14 cellular contexts compared by ENCODE assay signal in the genomic region with DNA sequence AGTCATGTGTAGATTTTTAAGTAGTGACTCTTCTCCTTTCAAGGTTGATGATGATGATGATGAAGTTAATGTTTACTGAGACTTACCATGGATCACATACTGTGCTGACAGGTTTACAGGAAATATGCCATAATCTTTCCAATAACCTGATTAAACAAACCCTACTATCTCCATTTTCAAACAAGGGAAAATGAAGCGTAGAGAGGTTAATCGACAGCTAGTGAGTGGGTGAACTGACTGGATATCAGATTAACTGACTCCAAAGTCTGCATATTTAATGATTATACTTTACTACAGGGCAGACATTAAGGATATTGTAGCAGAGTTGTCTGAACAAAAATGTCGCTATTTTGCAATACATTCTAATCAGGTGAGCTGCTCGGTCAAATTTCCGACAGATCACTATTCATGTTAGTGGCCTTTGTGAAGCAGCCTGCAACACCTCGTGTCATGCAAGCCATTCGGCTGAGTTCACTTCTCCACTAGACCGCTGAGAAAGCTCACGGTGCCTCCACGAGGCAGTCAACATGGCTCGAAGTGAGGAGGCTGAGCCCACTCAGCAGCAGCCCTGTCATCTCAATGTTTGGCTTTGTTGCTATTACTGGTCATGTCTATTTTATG.
DNase-seq lines count a peak whose midpoint lies in the region; ATAC-seq, FAIRE-seq and TF ChIP-seq lines count a peak whose summit lies in the region.
"Had no signal": no experiment of that assay in that cellular context is flagged by ENCODE, and none has a peak within 500 bp of the region (broad histone marks: within the 10 kb centered on the region; RNA-seq: fewer than 3 reads in every experiment).

No MANE protein-coding gene starts in this region.

- DNase-seq in right lobe of liver (peak in 1 of 3 donors; percentile 60), HepG2 (ENCODE audit: low spot score) (no peak), mesothelial cell of epicardium (ENCODE audit: low spot score in 2 of 2, unreplicated experiment in 2 of 2) (no peak), RKO (ENCODE audit: low spot score) (no peak), OCI-M1 (lab: John Stamatoyannopoulos, UW) (no peak)
- DNase-seq: AML-193; effector CD8-positive, alpha-beta T cell; NCI-H2029 treated with DMSO at 0.1 percent for 48 hours had no signal

- H3K4me1 Mint-ChIP-seq in activated naive CD8-positive, alpha-beta T cell (ENCODE audit: low read depth) = peaks cover 36% of the 10 kb centered on the region
- H3K4me1 Mint-ChIP-seq in mesothelial cell of epicardium = peaks cover 28% of the 10 kb centered on the region

- H3K27me3 Mint-ChIP-seq in activated naive CD8-positive, alpha-beta T cell = no peaks in the 10 kb centered on the region
- no peaks in the 10 kb centered on the region for H3K27me3 Mint-ChIP-seq in mesothelial cell of epicardium (ENCODE audit: low read depth)

- intact Hi-C loops in right lobe of liver (cut with DNase I) = no loop called here
- intact Hi-C loops in HepG2 (cut with micrococcal nuclease; ENCODE audit: unreplicated experiment) = no loop called here

- no peaks in the 10 kb centered on the region for H3K79me2 ChIP-seq in HepG2 (ENCODE audit: insufficient read depth, low read length)

- H3K4me2 ChIP-seq in HepG2 (ENCODE audit: low read depth, low read length) = no peak overlapping the region
- H3K4me2 ChIP-seq: KMS-11 had no signal

- H3K36me3 ChIP-seq in right lobe of liver = no peaks in the 10 kb centered on the region
- no peaks in the 10 kb centered on the region for H3K36me3 ChIP-seq in HepG2 (replicated peaks in 1 of 2; ENCODE audit: control insufficient read depth in 1 of 2, insufficient read depth in 2 of 2, low read length in 2 of 2)
- H3K36me3 ChIP-seq: ascending aorta had no signal

- peaks cover 6% of the 10 kb centered on the region for H3K36me3 Mint-ChIP-seq in activated naive CD8-positive, alpha-beta T cell
- peaks cover 6% of the 10 kb centered on the region for H3K36me3 Mint-ChIP-seq in mesothelial cell of epicardium

- 36% methylated on average over 11 of the region's 11 CpGs for WGBS in right lobe of liver (ENCODE audit: insufficient coverage, low coverage, low lambda C conversion rate, missing lambda C conversion rate)
- whole genome bisulfite sequencing in HepG2 (ENCODE audit: low lambda C conversion rate) = 24% methylated on average over 10 of the region's 11 CpGs

- in situ Hi-C loops in HepG2 (cut with HindIII; ENCODE audit: extremely low pct_ligation_motif_present, low pct_unique_long_range_greater_than_20kb) = no loop called here

- TF ChIP-seq EP300 in HepG2 (IDR thresholded peaks at IDR 0.05; ENCODE audit: low read depth in 2 of 2, low read length in 2 of 2) (no peak), HepG2 (CRISPR knock-in tag; IDR thresholded peaks at IDR 0.05; ENCODE audit: borderline replicate concordance) (no peak)

- ATAC-seq in right lobe of liver (peak in 3 of 4 donors; percentile 34 to 93 (median 57)), HepG2 (no peak), GM21390 (IDR thresholded peaks at IDR 0.05; ENCODE audit: unreplicated experiment) (no peak), GM19452 (IDR thresholded peaks at IDR 0.05; ENCODE audit: unreplicated experiment) (no peak)

- TF ChIP-seq RAD21 in HepG2 (CRISPR knock-in tag; IDR thresholded peaks at IDR 0.05) = no peak

- BruUV-seq in HepG2 (replicated peaks; lab: Mats Ljungman, UMichigan) = no TSS peak

- H3K4me1 ChIP-seq in right lobe of liver = no peaks in the 10 kb centered on the region
- H3K4me1 ChIP-seq in HepG2 (ENCODE audit: insufficient read depth, low read length) = no peaks in the 10 kb centered on the region
- H3K4me1 ChIP-seq: ascending aorta had no signal

- H3K4me3 ChIP-seq in right lobe of liver = no peak overlapping the region
- no peak overlapping the region for H3K4me3 ChIP-seq in HepG2 (replicated peaks in 1 of 3; ENCODE audit: insufficient read depth in 1 of 3, low read depth in 2 of 3, low read length in 3 of 3)
- H3K4me3 ChIP-seq: ascending aorta had no signal

- H3K27ac ChIP-seq in right lobe of liver = peak overlapping the region in 1 of 3 donors; percentile 53
- H3K27ac ChIP-seq in HepG2 (ENCODE audit: extremely low read length, insufficient read depth, low read length) = no peak overlapping the region
- H3K27ac ChIP-seq: KMS-11 had no signal

- FAIRE-seq in HepG2 (lab: Jason Lieb, UNC) = no peak
- FAIRE-seq: GM18507 had no signal

- TF ChIP-seq CTCF in right lobe of liver (IDR thresholded peaks at IDR 0.05) = no peak
- TF ChIP-seq CTCF in HepG2 (CRISPR knock-in tag; IDR thresholded peaks at IDR 0.05) = no peak
- no peak for TF ChIP-seq CTCF in mesothelial cell of epicardium (IDR thresholded peaks at IDR 0.05; ENCODE audit: unreplicated experiment)

- H2AFZ ChIP-seq in HepG2 (ENCODE audit: low read length) = no peak overlapping the region

- H3K4me3 Mint-ChIP-seq in activated naive CD8-positive, alpha-beta T cell = peak overlapping the region; percentile 33
- no peak overlapping the region for H3K4me3 Mint-ChIP-seq in mesothelial cell of epicardium

- TF ChIP-seq POLR2A in right lobe of liver (IDR thresholded peaks at IDR 0.05) (no peak), HepG2 (IDR thresholded peaks at IDR 0.05; ENCODE audit: insufficient read depth in 1 of 2, low read depth in 2 of 2, low read length in 2 of 2) (no peak)

- H3K27me3 ChIP-seq in right lobe of liver (no peaks in the 10 kb centered on the region), HepG2 (ENCODE audit: control insufficient read depth in 1 of 2, insufficient read depth in 2 of 2, low read length in 2 of 2) (no peaks in the 10 kb centered on the region; a peak in 1 of 5 replicates)
- H3K27me3 ChIP-seq: ascending aorta had no signal

- H4K20me1 ChIP-seq in HepG2 (ENCODE audit: insufficient read depth, low read length) = no peaks in the 10 kb centered on the region

- POLR2A ChIA-PET in HepG2 (lab: Yijun Ruan, JAX) = no interaction called here

- no peaks in the 10 kb centered on the region for H3K9me3 ChIP-seq in right lobe of liver
- no peaks in the 10 kb centered on the region for H3K9me3 ChIP-seq in HepG2 (ENCODE audit: low read length)
- H3K9me3 ChIP-seq: ascending aorta had no signal

- CTCF ChIA-PET in HepG2 (lab: Yijun Ruan, JAX; ENCODE audit: low intra/inter-chr PET ratio, low total read pairs) = no interaction called here

- no peak overlapping the region for H3K9ac ChIP-seq in HepG2 (ENCODE audit: insufficient read depth, low read depth, low read length)
- H3K9ac ChIP-seq: KMS-11 had no signal

- H3K9me3 Mint-ChIP-seq in activated naive CD8-positive, alpha-beta T cell (ENCODE audit: low read depth) = peaks cover 4% of the 10 kb centered on the region
- peaks cover 25% of the 10 kb centered on the region for H3K9me3 Mint-ChIP-seq in mesothelial cell of epicardium

- peak overlapping the region; percentile 72 for H3K27ac Mint-ChIP-seq in activated naive CD8-positive, alpha-beta T cell
- H3K27ac Mint-ChIP-seq in mesothelial cell of epicardium = peak overlapping the region; percentile 92

TF ChIP-seq in HepG2, 621 proteins besides CTCF, POLR2A, EP300 and RAD21:
- TF ChIP-seq ZNF333 (CRISPR knock-in tag; IDR thresholded peaks at IDR 0.05; ENCODE audit: borderline replicate concordance) (no peak), KLF12 (CRISPR knock-in tag; IDR thresholded peaks at IDR 0.05; ENCODE audit: borderline replicate concordance) (no peak), ZNF44 (CRISPR knock-in tag; IDR thresholded peaks at IDR 0.05) (no peak), TAF1 (CRISPR knock-in tag; IDR thresholded peaks at IDR 0.05) (no peak), CREB1 (IDR thresholded peaks at IDR 0.05) (no peak), CREB1 (CRISPR knock-in tag; IDR thresholded peaks at IDR 0.05) (no peak)
- TF ChIP-seq, protein P1, sequence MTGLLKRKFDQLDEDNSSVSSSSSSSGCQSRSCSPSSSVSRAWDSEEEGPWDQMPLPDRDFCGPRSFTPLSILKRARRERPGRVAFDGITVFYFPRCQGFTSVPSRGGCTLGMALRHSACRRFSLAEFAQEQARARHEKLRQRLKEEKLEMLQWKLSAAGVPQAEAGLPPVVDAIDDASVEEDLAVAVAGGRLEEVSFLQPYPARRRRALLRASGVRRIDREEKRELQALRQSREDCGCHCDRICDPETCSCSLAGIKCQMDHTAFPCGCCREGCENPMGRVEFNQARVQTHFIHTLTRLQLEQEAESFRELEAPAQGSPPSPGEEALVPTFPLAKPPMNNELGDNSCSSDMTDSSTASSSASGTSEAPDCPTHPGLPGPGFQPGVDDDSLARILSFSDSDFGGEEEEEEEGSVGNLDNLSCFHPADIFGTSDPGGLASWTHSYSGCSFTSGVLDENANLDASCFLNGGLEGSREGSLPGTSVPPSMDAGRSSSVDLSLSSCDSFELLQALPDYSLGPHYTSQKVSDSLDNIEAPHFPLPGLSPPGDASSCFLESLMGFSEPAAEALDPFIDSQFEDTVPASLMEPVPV (CRISPR knock-in tag; IDR thresholded peaks at IDR 0.05) = no peak

Comparison
In these comparisons a context has a peak if more than half of its experiments do, and no peak if none do; other contexts are left out.
1. ATAC-seq: peak in right lobe of liver (3 of 4); none in HepG2 (single experiment), GM21390 (single experiment) and GM19452 (single experiment).